8 cellular contexts compared by ENCODE assay signal in the genomic region with DNA sequence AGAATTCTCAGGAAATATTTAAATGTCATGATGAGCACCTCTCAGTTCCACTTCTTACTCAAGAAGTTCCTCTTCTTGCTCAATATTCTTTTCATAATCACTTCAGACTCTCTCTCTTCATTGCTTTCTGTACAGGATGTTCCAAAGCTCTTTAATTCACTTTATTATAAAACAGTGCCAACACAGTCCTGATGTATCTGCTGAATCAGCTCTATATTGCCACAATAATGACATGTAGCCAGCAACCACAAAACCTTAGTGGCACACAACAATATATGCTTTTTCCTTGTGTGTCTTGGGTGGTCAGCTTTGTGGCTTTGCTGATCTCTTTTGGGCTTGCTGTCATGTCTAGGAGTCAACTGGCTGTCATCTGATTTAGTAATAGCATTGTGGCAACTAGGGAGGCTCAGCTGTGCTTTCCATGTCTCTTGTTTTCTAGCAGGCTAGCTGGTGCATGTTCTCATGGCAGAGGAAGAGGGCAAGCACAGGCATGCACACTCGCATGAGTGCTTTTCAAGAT. TPM values are rescaled to one million over a fixed set of nuclear protein-coding genes. Genes with fewer than 3 reads are reported as not detected.
A peak's percentile ranks its signal among the peaks of the same experiment; 100 is the strongest.
DNase-seq lines count a peak whose midpoint lies in the region; ATAC-seq, FAIRE-seq and TF ChIP-seq lines count a peak whose summit lies in the region.

No MANE protein-coding gene starts in this region.

- peaks cover 10% of the 10 kb centered on the region for H3K9me3 Mint-ChIP-seq in activated naive CD8-positive, alpha-beta T cell treated with anti-CD3 and anti-CD28 coated beads for 36 hours

- ATAC-seq in A549 (no peak), GM21390 (IDR thresholded peaks at IDR 0.05; ENCODE audit: unreplicated experiment) (peak; percentile 53), esophagus mucosa (peak; percentile 96)

- H3K4me1 Mint-ChIP-seq in activated naive CD8-positive, alpha-beta T cell treated with anti-CD3 and anti-CD28 coated beads for 36 hours, result no peaks in the 10 kb centered on the region

- TF ChIP-seq POLR2A in A549 (IDR thresholded peaks at IDR 0.05; ENCODE audit: low read length), result no peak

- no peak overlapping the region for H3K27ac Mint-ChIP-seq in activated naive CD8-positive, alpha-beta T cell treated with anti-CD3 and anti-CD28 coated beads for 36 hours

- CTCF ChIA-PET in A549 (lab: Yijun Ruan, JAX), result interaction anchor here (0.7 to 2.5 kb wide), 5 partner anchors 10 to 570 kb away, joined by 3 to 7 read pairs (median 4); no protein-coding TSS in a partner anchor

- no peak overlapping the region for H3K4me2 ChIP-seq in A549

- FAIRE-seq in A549 (lab: Jason Lieb, UNC), result no peak

- no peak for TF ChIP-seq CTCF in A549 (IDR thresholded peaks at IDR 0.05)

- peaks cover under 1% of the 10 kb centered on the region; the same call in 1 of the 3 replicates for H3K4me1 ChIP-seq in A549

- H3K4me3 ChIP-seq in A549 (no peak overlapping the region), MG63 (no peak overlapping the region)

- no peak overlapping the region for H3K4me3 Mint-ChIP-seq in activated naive CD8-positive, alpha-beta T cell treated with anti-CD3 and anti-CD28 coated beads for 36 hours

- peaks cover 4% of the 10 kb centered on the region for H3K27me3 ChIP-seq in MG63

- H3K36me3 ChIP-seq in MG63, result no peaks in the 10 kb centered on the region

- no peak for TF ChIP-seq EP300 in A549 (IDR thresholded peaks at IDR 0.05)

- POLR2A ChIA-PET in A549 (lab: Yijun Ruan, JAX), result no interaction called here

- TF ChIP-seq RAD21 in A549 (conservative IDR thresholded peaks at IDR 0.05 in 1 of 2, IDR thresholded peaks at IDR 0.05 in 1 of 2), result no peak

- H3K27me3 Mint-ChIP-seq in activated naive CD8-positive, alpha-beta T cell treated with anti-CD3 and anti-CD28 coated beads for 36 hours, result peaks cover 11% of the 10 kb centered on the region

- no peaks in the 10 kb centered on the region for H3K36me3 Mint-ChIP-seq in activated naive CD8-positive, alpha-beta T cell treated with anti-CD3 and anti-CD28 coated beads for 36 hours

- no peak overlapping the region; a peak in 1 of 6 replicates for H3K27ac ChIP-seq in A549

- WGBS in A549 (ENCODE audit: missing lambda C conversion rate), result 78% methylated on average over 1 of the region's 1 CpG

- DNase-seq in A549 (ENCODE audit: low read depth in 1 of 2, low spot score in 1 of 2) (no peak), LHCN-M2 (ENCODE audit: low read depth) (peak; percentile 70), medulla oblongata (ENCODE audit: extremely low spot score) (no peak), MG63 (no peak), cerebellar cortex (ENCODE audit: low spot score) (no peak)
- no peak for DNase-seq in activated naive CD8-positive, alpha-beta T cell treated with anti-CD3 and anti-CD28 coated beads for 36 hours

- H3K9me3 ChIP-seq in A549 (no peaks in the 10 kb centered on the region), MG63 (no peaks in the 10 kb centered on the region)

TF ChIP-seq in A549, 52 proteins besides CTCF, POLR2A, EP300 and RAD21:
- TF ChIP-seq CHD4 (IDR thresholded peaks at IDR 0.05; ENCODE audit: borderline replicate concordance) (no peak), MAFK (IDR thresholded peaks at IDR 0.05; ENCODE audit: partially characterized antibody) (peak; percentile 85), USF2 (IDR thresholded peaks at IDR 0.05) (no peak)
TF ChIP-seq in A549: peak in this region for 1.

RNA-seq across cellular contexts. Expression of gene SLC2A13, which starts 52.8 kb away (rescaled TPM):
- polyA plus RNA-seq in A549 (2011; rRNA removed), result 7.1 and 8.2 TPM in 2 replicates
- 1.6 and 2.2 TPM in 2 replicates for polyA plus RNA-seq in A549 (2012; cell fraction: cytosol; rRNA removed)
- polyA plus RNA-seq in A549 (2012; cell fraction: nucleus; rRNA removed), result 1.9 and 2.1 TPM in 2 replicates
- 2.5 to 4.5 TPM (median 4.0 TPM) in 3 replicates for polyA plus RNA-seq in A549 (2017; fragmentation: RNase III; extraction: RNeasy Plus Mini Kit Qiagen cat#74134 plus additional on column Dnase treatment)
- polyA minus RNA-seq in A549 (2011; rRNA and poly(A)+ RNA removed), result 11.1 and 11.8 TPM in 2 replicates
- total RNA-seq in LHCN-M2 (2014; rRNA removed), result 9.9 and 12.9 TPM in 2 replicates
- polyA plus RNA-seq in LHCN-M2 (2012), result 1.1 TPM
- total RNA-seq in esophagus mucosa, result 2.2 TPM
- 1 to 10 TPM; 4.9 to 5.6 TPM for total RNA-seq in activated naive CD8-positive, alpha-beta T cell treated with anti-CD3 and anti-CD28 coated beads for 36 hours
- total RNA-seq in MG63 (2014; rRNA removed; shearing (Covaris generic); ENCODE audit: low replicate concordance), result 0.66 and 0.96 TPM in 2 replicates

Comparison
In these comparisons a context has a peak if more than half of its experiments do, and no peak if none do; other contexts are left out.
1. ATAC-seq: peak in GM21390 (single experiment) and esophagus mucosa (single experiment); none in A549 (0 of 2).